Comparison of ENCODE assay signal across 28 cellular contexts in genomic region chr16:83353241-83353640, GRCh38.
"Had no signal": no experiment of that assay in that cellular context is flagged by ENCODE, and none has a peak within 500 bp of the region (broad histone marks: within the 10 kb centered on the region; RNA-seq: fewer than 3 reads in every experiment).

No MANE protein-coding gene starts in this region.

- H3K27me3 ChIP-seq: neural progenitor cell, pancreas, right lobe of liver, sigmoid colon, spleen, suprapubic skin, testis, tibial nerve, upper lobe of left lung, vagina had no signal

- H3K27ac ChIP-seq: neural progenitor cell, pancreas, prostate gland, right lobe of liver, sigmoid colon, skin epidermis, spleen, suprapubic skin, testis, tibial nerve, upper lobe of left lung, vagina had no signal

- H3K4me1 ChIP-seq: pancreas, prostate gland, right lobe of liver, sigmoid colon, spleen, suprapubic skin, testis, tibial nerve, upper lobe of left lung, vagina had no signal

- ATAC-seq: naive thymus-derived CD4-positive, alpha-beta T cell; natural killer cell; pancreas; right lobe of liver; stimulated activated memory B cell treated with anti-CD40 and anti-IgM and Interleukin-4, amounts not matched to agents 10 μg/mL and 1 μg/mL and 100 μg/mL, for 72 hours; stimulated activated naive CD8-positive, alpha-beta T cell treated with anti-CD3 and anti-CD28 coated beads, Interleukin-15, amount 100 ng/mL, for 72 hours; stimulated activated naive CD8-positive, alpha-beta T cell treated with anti-CD3 and anti-CD28 coated beads, Interleukin-15, Interleukin-2, amounts not matched to agents 100 U/mL and 50 U/mL, for 24 hours had no signal

- H3K9me3 Mint-ChIP-seq: natural killer cell; nephron; neural progenitor cell; stimulated activated memory B cell treated with anti-CD40 and anti-IgM and Interleukin-4, amounts not matched to agents 10 μg/mL and 1 μg/mL and 100 μg/mL, for 72 hours; stimulated activated naive CD8-positive, alpha-beta T cell treated with anti-CD3 and anti-CD28 coated beads, Interleukin-15, amount 100 ng/mL, for 72 hours had no signal

- H3K36me3 ChIP-seq: neural progenitor cell, pancreas, prostate gland, right lobe of liver, sigmoid colon, spleen, suprapubic skin, tibial nerve, upper lobe of left lung, vagina had no signal

- H3K4me1 Mint-ChIP-seq: naive thymus-derived CD4-positive, alpha-beta T cell; natural killer cell; nephron; neural progenitor cell; stimulated activated memory B cell treated with anti-CD40 and anti-IgM and Interleukin-4, amounts not matched to agents 10 μg/mL and 1 μg/mL and 100 μg/mL, for 72 hours; stimulated activated naive CD8-positive, alpha-beta T cell treated with anti-CD3 and anti-CD28 coated beads, Interleukin-15, amount 100 ng/mL, for 72 hours had no signal

- H3K4me3 Mint-ChIP-seq: naive thymus-derived CD4-positive, alpha-beta T cell; natural killer cell; nephron; neural progenitor cell; stimulated activated memory B cell treated with anti-CD40 and anti-IgM and Interleukin-4, amounts not matched to agents 10 μg/mL and 1 μg/mL and 100 μg/mL, for 72 hours; stimulated activated naive CD8-positive, alpha-beta T cell treated with anti-CD3 and anti-CD28 coated beads, Interleukin-15, amount 100 ng/mL, for 72 hours had no signal

- H3K4me3 ChIP-seq: neural progenitor cell, pancreas, prostate gland, right lobe of liver, sigmoid colon, skin epidermis, smooth muscle cell, spleen, suprapubic skin, testis, tibial nerve, upper lobe of left lung, vagina had no signal

- H3K27me3 Mint-ChIP-seq: stimulated activated memory B cell treated with anti-CD40 and anti-IgM and Interleukin-4, amounts not matched to agents 10 μg/mL and 1 μg/mL and 100 μg/mL, for 72 hours; stimulated activated naive CD8-positive, alpha-beta T cell treated with anti-CD3 and anti-CD28 coated beads, Interleukin-15, amount 100 ng/mL, for 72 hours had no signal

- H3K36me3 Mint-ChIP-seq: naive thymus-derived CD4-positive, alpha-beta T cell; natural killer cell; neural progenitor cell; stimulated activated memory B cell treated with anti-CD40 and anti-IgM and Interleukin-4, amounts not matched to agents 10 μg/mL and 1 μg/mL and 100 μg/mL, for 72 hours had no signal

- H3K27ac Mint-ChIP-seq: naive thymus-derived CD4-positive, alpha-beta T cell; natural killer cell; nephron; neural progenitor cell; stimulated activated memory B cell treated with anti-CD40 and anti-IgM and Interleukin-4, amounts not matched to agents 10 μg/mL and 1 μg/mL and 100 μg/mL, for 72 hours; stimulated activated naive CD8-positive, alpha-beta T cell treated with anti-CD3 and anti-CD28 coated beads, Interleukin-15, amount 100 ng/mL, for 72 hours had no signal

- DNase-seq: naive thymus-derived CD4-positive, alpha-beta T cell; natural killer cell; occipital lobe; pancreas; right lobe of liver; sigmoid colon; spleen; stimulated activated CD4-positive, alpha-beta T cell treated with anti-CD3 and anti-CD28 coated beads, Interleukin-12 subunit alpha, Interleukin-12 subunit beta, amount 100 ng/mL, for 4 hours; stimulated activated CD4-positive, alpha-beta T cell treated with anti-CD3 and anti-CD28 coated beads, Interleukin-1b, Interleukin-23, amount 100 ng/mL, for 48 hours; stimulated activated CD4-positive, alpha-beta T cell treated with anti-CD3 and anti-CD28 coated beads, Interleukin-4, amount 100 ng/mL, for 1 hour; stimulated activated CD4-positive, alpha-beta T cell treated with anti-CD3 and anti-CD28 coated beads, Interleukin-4, amount 100 ng/mL, for 4 hours; stimulated activated CD8-positive, alpha-beta memory T cell treated with anti-CD3 and anti-CD28 coated beads, Interleukin-4, amount 100 ng/mL, for 48 hours; stimulated activated naive CD4-positive, alpha-beta T cell; stimulated activated naive CD8-positive, alpha-beta T cell treated with anti-CD3 and anti-CD28 coated beads, Interleukin-15, amount 100 ng/mL, for 72 hours; stimulated activated naive CD8-positive, alpha-beta T cell treated with anti-CD3 and anti-CD28 coated beads, Interleukin-15, Interleukin-2, amounts not matched to agents 100 U/mL and 50 U/mL, for 24 hours; substantia nigra; trophoblast cell; upper lobe of left lung had no signal

- H3K9me3 ChIP-seq: pancreas, prostate gland, right lobe of liver, sigmoid colon, spleen, suprapubic skin, testis, tibial nerve, upper lobe of left lung, vagina had no signal
